In genomic region chr9:79111653-79112052, GRCh38 we compare ENCODE assay signal across 17 cellular contexts.
"Had no signal": no experiment of that assay in that cellular context is flagged by ENCODE, and none has a peak within 500 bp of the region (broad histone marks: within the 10 kb centered on the region; RNA-seq: fewer than 3 reads in every experiment).

No MANE protein-coding gene starts in this region.

- H3K4me3 ChIP-seq: esophagus muscularis mucosa, gastrocnemius medialis, heart right ventricle, left ventricle myocardium inferior, lower lobe of right lung, neural progenitor cell, ovary, right atrium auricular region, sigmoid colon, skin epidermis had no signal

- H2AFZ ChIP-seq: neural progenitor cell had no signal

- H3K4me2 ChIP-seq: neural progenitor cell had no signal

- DNase-seq: effector memory CD8-positive, alpha-beta T cell; gastrocnemius medialis; heart right ventricle; hypothalamus; left ventricle myocardium inferior; lower lobe of right lung; natural killer cell; nucleus accumbens; ovary; sigmoid colon; stimulated activated naive CD4-positive, alpha-beta T cell treated with Interleukin-2 at 50 U/mL for 16 hours; trophoblast cell had no signal

- H3K36me3 ChIP-seq: esophagus muscularis mucosa, gastrocnemius medialis, heart right ventricle, left ventricle myocardium inferior, lower lobe of right lung, neural progenitor cell, ovary, right atrium auricular region, sigmoid colon had no signal

- H3K27me3 ChIP-seq: esophagus muscularis mucosa, gastrocnemius medialis, heart right ventricle, neural progenitor cell, ovary, right atrium auricular region, sigmoid colon had no signal

- H3K9ac ChIP-seq: neural progenitor cell had no signal

- H3K27ac ChIP-seq: epithelial cell of prostate, esophagus muscularis mucosa, gastrocnemius medialis, heart right ventricle, left ventricle myocardium inferior, lower lobe of right lung, neural progenitor cell, ovary, right atrium auricular region, sigmoid colon, skin epidermis had no signal

- H3K9me3 ChIP-seq: esophagus muscularis mucosa, gastrocnemius medialis, lower lobe of right lung, ovary, right atrium auricular region, sigmoid colon had no signal
